In the genomic region with DNA sequence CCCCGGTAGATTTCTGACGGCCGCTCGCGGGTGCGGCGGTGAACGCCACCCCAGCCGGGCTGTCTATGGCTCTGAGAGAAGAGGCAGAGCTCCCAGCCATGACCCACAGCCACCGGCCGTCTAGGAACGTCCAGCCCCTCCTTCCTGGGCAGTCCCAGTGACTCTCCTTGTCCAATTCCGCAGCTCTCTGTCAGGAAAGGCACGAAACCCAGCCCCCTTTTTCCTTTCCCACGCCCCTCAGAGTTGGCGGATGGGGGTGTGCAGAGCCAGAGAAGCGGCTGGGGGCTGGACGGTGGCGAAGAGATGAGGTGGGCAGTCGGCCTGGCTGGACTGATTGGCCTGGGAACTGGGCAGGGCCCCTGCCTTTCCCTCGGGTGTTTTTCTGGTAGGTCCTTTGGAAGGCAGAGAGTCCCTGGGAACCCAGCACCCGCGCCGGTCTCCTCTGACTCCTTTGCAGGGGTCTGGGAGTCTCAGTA, we compare ENCODE assay signal across 11 cellular contexts. TPM values are rescaled to one million over a fixed set of nuclear protein-coding genes. Genes with fewer than 3 reads are reported as not detected.
A peak's percentile ranks its signal among the peaks of the same experiment; 100 is the strongest.
DNase-seq lines count a peak whose midpoint lies in the region; ATAC-seq and TF ChIP-seq lines count a peak whose summit lies in the region.
"Had no signal": no experiment of that assay in that cellular context is flagged by ENCODE, and none has a peak within 500 bp of the region (broad histone marks: within the 10 kb centered on the region; RNA-seq: fewer than 3 reads in every experiment).

No MANE protein-coding gene starts in this region.

- no peak overlapping the region for H3K27ac ChIP-seq in BLaER1 treated with 17β-estradiol and CSF1 and Interleukin-3, amounts not matched to agents 10 nM and 100 nM
- H3K27ac ChIP-seq in esophagus muscularis mucosa (replicated peaks in 1 of 4) = peak overlapping the region in 1 of 4 donors; percentile 75
- H3K27ac ChIP-seq: PC-9 had no signal

- peak overlapping the region; percentile 26 for H3K4me3 Mint-ChIP-seq in osteocyte (ENCODE audit: unreplicated experiment)

- H3K4me1 ChIP-seq in BLaER1 treated with 17β-estradiol and CSF1 and Interleukin-3, amounts not matched to agents 10 nM and 100 nM = peaks cover 0 to 71% (median 58%) of the 10 kb centered on the region in 10 experiments; a peak in 19 of 20 replicates
- peaks cover 8 to 27% (median 25%) of the 10 kb centered on the region in 4 donors for H3K4me1 ChIP-seq in esophagus muscularis mucosa

- no peaks in the 10 kb centered on the region for H3K36me3 ChIP-seq in BLaER1 treated with 17β-estradiol and CSF1 and Interleukin-3, amounts not matched to agents 10 nM and 100 nM
- H3K36me3 ChIP-seq in esophagus muscularis mucosa = peaks cover 0 to 4% (median 0%) of the 10 kb centered on the region in 4 donors
- H3K36me3 ChIP-seq: MG63 had no signal

- no peaks in the 10 kb centered on the region for H3K9me3 Mint-ChIP-seq in osteocyte (ENCODE audit: unreplicated experiment)
- H3K9me3 Mint-ChIP-seq: stimulated activated naive CD8-positive, alpha-beta T cell treated with anti-CD3 and anti-CD28 coated beads, Interleukin-15, amount 100 ng/mL, for 72 hours had no signal

- ATAC-seq in HG02870 (IDR thresholded peaks at IDR 0.05; ENCODE audit: unreplicated experiment) = no peak

- TF ChIP-seq CTCF in esophagus muscularis mucosa (IDR thresholded peaks at IDR 0.05) (no peak), osteocyte (IDR thresholded peaks at IDR 0.05) (no peak)

- no peak overlapping the region for H3K27ac Mint-ChIP-seq in osteocyte (ENCODE audit: unreplicated experiment)
- H3K27ac Mint-ChIP-seq: stimulated activated naive CD8-positive, alpha-beta T cell treated with anti-CD3 and anti-CD28 coated beads, Interleukin-15, amount 100 ng/mL, for 72 hours had no signal

- H3K9ac ChIP-seq in BLaER1 treated with 17β-estradiol and CSF1 and Interleukin-3, amounts not matched to agents 10 nM and 100 nM = peak overlapping the region in 2 of 11 experiments; percentile 15 to 19; a peak in 2 of 22 replicates

- 59% methylated on average over 12 of the region's 24 CpGs for WGBS in esophagus muscularis mucosa

- peaks cover 0 to 37% (median 8%) of the 10 kb centered on the region in 11 experiments; a peak in 9 of 22 replicates for H4K20me1 ChIP-seq in BLaER1 treated with 17β-estradiol and CSF1 and Interleukin-3, amounts not matched to agents 10 nM and 100 nM

- peak overlapping the region in 4 of 10 experiments; percentile 64 to 77 (median 70); a peak in 7 of 20 replicates for H3K4me3 ChIP-seq in BLaER1 treated with 17β-estradiol and CSF1 and Interleukin-3, amounts not matched to agents 10 nM and 100 nM
- peak overlapping the region; percentile 70 to 82 (median 70) for H3K4me3 ChIP-seq in esophagus muscularis mucosa
- H3K4me3 ChIP-seq: MG63, PC-9 had no signal

- DNase-seq in HuH-7.5 (ENCODE audit: low spot score) (peak; percentile 82), esophagus muscularis mucosa (ENCODE audit: extremely low spot score) (no peak), osteocyte (ENCODE audit: extremely low spot score, unreplicated experiment) (peak; percentile 81), NCI-H2081 (lab: John Stamatoyannopoulos, UW) (no peak), NCI-H1105 treated with DMSO at 0.1 percent for 48 hours (lab: John Stamatoyannopoulos, UW) (no peak), NCI-H2196 treated with DMSO at 0.1 percent for 48 hours (lab: John Stamatoyannopoulos, UW; ENCODE audit: unreplicated experiment) (no peak)
- DNase-seq: PC-9 had no signal

- no peaks in the 10 kb centered on the region for H3K9me3 ChIP-seq in BLaER1 treated with 17β-estradiol and CSF1 and Interleukin-3, amounts not matched to agents 10 nM and 100 nM (replicated peaks in 1 of 11)
- H3K9me3 ChIP-seq in esophagus muscularis mucosa = no peaks in the 10 kb centered on the region
- H3K9me3 ChIP-seq: MG63 had no signal

- intact Hi-C loops in esophagus muscularis mucosa (cut with DNase I) = loop anchor here (2.0 to 10.0 kb wide), 4 partner anchors 29 to 151 kb away; partner anchors contain the start of genes IDH3B, NOP56, PCED1A and VPS16

- no peak for TF ChIP-seq POLR2A in esophagus muscularis mucosa (IDR thresholded peaks at IDR 0.05; ENCODE audit: low read depth)

- no peaks in the 10 kb centered on the region for H3K36me3 Mint-ChIP-seq in osteocyte (ENCODE audit: unreplicated experiment)

- peaks cover 11 to 41% (median 29%) of the 10 kb centered on the region in 11 experiments; a peak in 21 of 22 replicates for H3K27me3 ChIP-seq in BLaER1 treated with 17β-estradiol and CSF1 and Interleukin-3, amounts not matched to agents 10 nM and 100 nM
- peaks cover 0 to 12% (median 0%) of the 10 kb centered on the region in 4 donors for H3K27me3 ChIP-seq in esophagus muscularis mucosa

- peaks cover 9% of the 10 kb centered on the region for H3K4me1 Mint-ChIP-seq in osteocyte (ENCODE audit: unreplicated experiment)

- H3K27me3 Mint-ChIP-seq in osteocyte (ENCODE audit: unreplicated experiment) = peaks cover 57% of the 10 kb centered on the region

- no peak for TF ChIP-seq EP300 in esophagus muscularis mucosa (IDR thresholded peaks at IDR 0.05)

- peak overlapping the region in 10 of 11 experiments; percentile 57 to 88 (median 78); a peak in 21 of 22 replicates for H3K4me2 ChIP-seq in BLaER1 treated with 17β-estradiol and CSF1 and Interleukin-3, amounts not matched to agents 10 nM and 100 nM
- H3K4me2 ChIP-seq: PC-9 had no signal

RNA-seq across cellular contexts. Expression of gene EBF4, which starts 1.5 kb away (rescaled TPM):
- 10 to 100 TPM; 23.7 to 46.7 (median 30.1) TPM for total RNA-seq in esophagus muscularis mucosa
- 9.8 and 12.8 TPM in 2 replicates for total RNA-seq in osteocyte

RNA-seq across cellular contexts. Expression of gene IDH3B, which starts 30.0 kb away (rescaled TPM):
- 100 to 1,000 TPM; 115 to 122 (median 118) TPM for total RNA-seq in esophagus muscularis mucosa
- total RNA-seq in osteocyte = 78.1 and 86.6 TPM in 2 replicates

RNA-seq across cellular contexts. Expression of gene NOP56, which starts 41.6 kb away (rescaled TPM):
- 10 to 100 TPM; 31.6 to 96.4 (median 62.8) TPM for total RNA-seq in esophagus muscularis mucosa
- 141 and 142 TPM in 2 replicates for total RNA-seq in osteocyte

Comparison
In these comparisons a context has a peak if more than half of its experiments do, and no peak if none do; other contexts are left out.
1. DNase-seq: peak in HuH-7.5 (single experiment) and osteocyte (single experiment); none in esophagus muscularis mucosa (single experiment), NCI-H2081 (0 of 2), NCI-H1105 treated with DMSO at 0.1 percent for 48 hours (single experiment) and NCI-H2196 treated with DMSO at 0.1 percent for 48 hours (single experiment).